6 cellular contexts compared by ENCODE assay signal in genomic region chr19:10568444-10568825, GRCh38. TPM values are rescaled to one million over a fixed set of nuclear protein-coding genes. Genes with fewer than 3 reads are reported as not detected.
DNase-seq lines count a peak whose midpoint lies in the region; ATAC-seq, FAIRE-seq and TF ChIP-seq lines count a peak whose summit lies in the region.

No MANE protein-coding gene starts in this region.

- no peak overlapping the region for H3K9ac ChIP-seq in neural progenitor cell

- no peak for FAIRE-seq in RCC 7860 (lab: Jason Lieb, UNC)

- BruUV-seq in MCF 10A (replicated peaks; lab: Mats Ljungman, UMichigan) = no TSS peak

- H3K4me1 ChIP-seq in neural progenitor cell = peaks cover 12% of the 10 kb centered on the region

- peak overlapping the region; percentile 86 for H3K4me3 ChIP-seq in Jurkat, Clone E6-1 (ENCODE audit: low read length)
- H3K4me3 ChIP-seq in neural progenitor cell = peak overlapping the region; percentile 58

- POLR2A ChIA-PET in MCF 10A (lab: Yijun Ruan, JAX) = interaction anchor here (0.7 to 5.4 kb wide), 7 partner anchors 13 to 268 kb away, joined by 3 to 23 read pairs (median 5); partner anchors contain the start of gene TMED1

- TF ChIP-seq CTCF in MCF 10A (IDR thresholded peaks at IDR 0.05; ENCODE audit: unreplicated experiment) (peak; percentile 6), neural progenitor cell (IDR thresholded peaks at IDR 0.05) (no peak)

- H3F3A ChIP-seq in neural progenitor cell (ENCODE audit: low read depth) = peaks cover 60% of the 10 kb centered on the region

- H3K4me1 Mint-ChIP-seq in MCF 10A (ENCODE audit: insufficient read depth, unreplicated experiment) (peaks cover 31% of the 10 kb centered on the region), neural progenitor cell (peaks cover 49% of the 10 kb centered on the region)

- H3K27ac ChIP-seq in neural progenitor cell = no peak overlapping the region

- H3K27me3 Mint-ChIP-seq in MCF 10A (ENCODE audit: insufficient read depth, unreplicated experiment) (no peaks in the 10 kb centered on the region), neural progenitor cell (ENCODE audit: insufficient read depth, low read depth) (peaks cover 5% of the 10 kb centered on the region)

- H3K9me3 Mint-ChIP-seq in MCF 10A (ENCODE audit: unreplicated experiment) = no peaks in the 10 kb centered on the region
- H3K9me3 Mint-ChIP-seq in neural progenitor cell = no peaks in the 10 kb centered on the region

- intact Hi-C loops in MCF 10A (cut with micrococcal nuclease) = loop anchor here (5.0 kb wide), 1 partner anchor 146 kb away; the partner anchor contains the start of gene PDE4A

- H3K36me3 Mint-ChIP-seq in MCF 10A (ENCODE audit: insufficient read depth, unreplicated experiment) = no peaks in the 10 kb centered on the region
- H3K36me3 Mint-ChIP-seq in neural progenitor cell = no peaks in the 10 kb centered on the region

- peaks cover 15% of the 10 kb centered on the region for H4K20me1 ChIP-seq in neural progenitor cell (ENCODE audit: low read depth)

- H3K9me3 ChIP-seq in neural progenitor cell (ENCODE audit: low read depth) = no peaks in the 10 kb centered on the region

- H2AFZ ChIP-seq in neural progenitor cell (replicated peaks) = peak overlapping the region; percentile 79

- CTCF ChIA-PET in MCF 10A (lab: Yijun Ruan, JAX) = interaction anchor here (0.5 to 1.4 kb wide), 10 partner anchors 11 to 142 kb away, joined by 3 to 6 read pairs (median 4); no protein-coding TSS in a partner anchor

- H3K79me2 ChIP-seq in neural progenitor cell (ENCODE audit: low read depth) = peaks cover 21% of the 10 kb centered on the region

- no peak for DNase-seq in Jurkat, Clone E6-1 (ENCODE audit: low read depth, low spot score)
- DNase-seq in MCF 10A (ENCODE audit: unreplicated experiment) = peak; percentile 37
- no peak for DNase-seq in neural progenitor cell (ENCODE audit: low spot score)
- no peak for DNase-seq in RCC 7860 (ENCODE audit: low spot score)
- no peak for DNase-seq in SK-N-DZ (ENCODE audit: low spot score)

- peaks cover 23% of the 10 kb centered on the region for H3K27me3 ChIP-seq in neural progenitor cell

- H3K4me2 ChIP-seq in neural progenitor cell = peak overlapping the region; percentile 92

- H3K27ac Mint-ChIP-seq in MCF 10A (ENCODE audit: low read depth, unreplicated experiment) (peak overlapping the region; percentile 35), neural progenitor cell (no peak overlapping the region)

- no peaks in the 10 kb centered on the region for H3K36me3 ChIP-seq in neural progenitor cell

- H3K4me3 Mint-ChIP-seq in MCF 10A (ENCODE audit: unreplicated experiment) (peak overlapping the region; percentile 73), neural progenitor cell (peak overlapping the region; percentile 97)

- peak; percentile 2 for ATAC-seq in GM19025 (IDR thresholded peaks at IDR 0.05; ENCODE audit: low read depth, unreplicated experiment)

RNA-seq across cellular contexts. Expression of gene CDKN2D, which starts 0.3 kb away (rescaled TPM):
- 69.7 TPM for polyA plus RNA-seq in Jurkat, Clone E6-1 (2012; ENCODE audit: insufficient read depth, insufficient read length)
- total RNA-seq in MCF 10A (2022) (2.5 and 2.6 TPM in 2 replicates), neural progenitor cell (ENCODE audit: low replicate concordance) (3.4 and 4.4 TPM in 2 replicates)
- 44.6 and 46.5 TPM in 2 replicates for polyA plus RNA-seq in SK-N-DZ (2014; cell fraction: cytosol; rRNA removed)
- 28.8 and 30.9 TPM in 2 replicates for polyA plus RNA-seq in SK-N-DZ (2014; cell fraction: nucleus; rRNA removed)

RNA-seq across cellular contexts. Expression of gene KRI1, which starts 2.6 kb away (rescaled TPM):
- polyA plus RNA-seq in Jurkat, Clone E6-1 (2012; ENCODE audit: insufficient read depth, insufficient read length) = 89.3 TPM
- total RNA-seq in MCF 10A (2022) (23.3 and 27.4 TPM in 2 replicates), neural progenitor cell (ENCODE audit: low replicate concordance) (16.4 and 27.4 TPM in 2 replicates)
- 16.4 and 16.9 TPM in 2 replicates for polyA plus RNA-seq in SK-N-DZ (2014; cell fraction: cytosol; rRNA removed)
- 59.4 and 62.4 TPM in 2 replicates for polyA plus RNA-seq in SK-N-DZ (2014; cell fraction: nucleus; rRNA removed)

RNA-seq across cellular contexts. Expression of gene AP1M2, which starts 18.7 kb away (rescaled TPM):
- not detected for polyA plus RNA-seq in Jurkat, Clone E6-1 (2012; ENCODE audit: insufficient read depth, insufficient read length)
- total RNA-seq in MCF 10A (2022) = 1.8 and 6.1 TPM in 2 replicates
- 3.6 and 3.9 TPM in 2 replicates for total RNA-seq in neural progenitor cell (ENCODE audit: low replicate concordance)
- polyA plus RNA-seq in SK-N-DZ (2014; cell fraction: cytosol; rRNA removed) = 0.31 and 0.53 TPM in 2 replicates
- 2.2 TPM in 1 of 2 replicates, not detected in the other for polyA plus RNA-seq in SK-N-DZ (2014; cell fraction: nucleus; rRNA removed)

RNA-seq across cellular contexts. Expression of gene ATG4D, which starts 24.7 kb away (rescaled TPM):
- 45.7 TPM for polyA plus RNA-seq in Jurkat, Clone E6-1 (2012; ENCODE audit: insufficient read depth, insufficient read length)
- total RNA-seq in MCF 10A (2022) (22.6 and 36.8 TPM in 2 replicates), neural progenitor cell (ENCODE audit: low replicate concordance) (5.1 and 29.6 TPM in 2 replicates)
- polyA plus RNA-seq in SK-N-DZ (2014; cell fraction: cytosol; rRNA removed) = 38.7 and 51.2 TPM in 2 replicates
- polyA plus RNA-seq in SK-N-DZ (2014; cell fraction: nucleus; rRNA removed) = 31.9 and 55.9 TPM in 2 replicates

RNA-seq across cellular contexts. Expression of gene S1PR5, which starts 51.2 kb away (rescaled TPM):
- polyA plus RNA-seq in Jurkat, Clone E6-1 (2012; ENCODE audit: insufficient read depth, insufficient read length) = not detected
- total RNA-seq in MCF 10A (2022) (not detected in 2 replicates), neural progenitor cell (ENCODE audit: low replicate concordance) (0.15 and 1.1 TPM in 2 replicates)
- not detected in 2 replicates for polyA plus RNA-seq in SK-N-DZ (2014; cell fraction: cytosol; rRNA removed)
- polyA plus RNA-seq in SK-N-DZ (2014; cell fraction: nucleus; rRNA removed) = not detected in 2 replicates
